ENCODE assay signal across 8 cellular contexts in the genomic region with DNA sequence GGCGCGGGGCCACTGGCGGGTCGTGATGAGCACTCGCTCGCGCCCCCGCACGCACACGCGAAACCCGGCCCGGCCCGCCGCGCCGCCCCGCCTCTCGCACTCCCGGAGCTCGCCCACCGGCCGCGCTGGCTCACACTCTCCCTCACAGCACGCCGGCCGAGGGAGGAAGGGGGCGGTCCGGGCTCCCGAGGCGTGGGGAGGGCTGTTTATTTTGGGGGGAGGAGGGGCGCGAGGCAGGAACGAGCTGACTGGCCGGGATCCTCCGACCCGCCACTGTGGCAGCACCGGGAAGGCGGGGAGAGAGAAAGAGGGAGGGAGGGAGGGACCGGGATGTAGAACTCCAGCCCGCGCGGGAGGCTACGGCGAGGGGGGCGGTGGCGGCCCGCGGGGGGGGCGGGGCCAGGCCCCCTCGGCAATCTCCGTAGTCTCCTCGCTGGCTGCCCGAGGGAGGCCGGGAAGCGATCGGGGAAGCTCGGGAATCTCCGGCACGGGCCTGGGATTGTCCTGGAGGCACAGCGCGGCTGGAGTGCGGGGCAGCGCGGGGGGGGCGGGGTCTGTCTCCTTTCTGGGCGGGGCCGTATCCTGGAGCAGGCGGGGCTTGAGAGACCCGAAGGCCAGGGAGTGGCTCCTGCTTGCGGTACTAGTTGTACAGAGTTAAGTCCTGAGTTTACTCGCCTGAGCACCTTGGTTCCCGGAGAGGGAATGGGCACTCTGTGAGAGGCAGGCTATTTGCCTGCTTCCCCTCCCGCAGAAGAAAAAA.
DNase-seq lines count a peak whose midpoint lies in the region; ATAC-seq lines count a peak whose summit lies in the region.

A gene with protein sequence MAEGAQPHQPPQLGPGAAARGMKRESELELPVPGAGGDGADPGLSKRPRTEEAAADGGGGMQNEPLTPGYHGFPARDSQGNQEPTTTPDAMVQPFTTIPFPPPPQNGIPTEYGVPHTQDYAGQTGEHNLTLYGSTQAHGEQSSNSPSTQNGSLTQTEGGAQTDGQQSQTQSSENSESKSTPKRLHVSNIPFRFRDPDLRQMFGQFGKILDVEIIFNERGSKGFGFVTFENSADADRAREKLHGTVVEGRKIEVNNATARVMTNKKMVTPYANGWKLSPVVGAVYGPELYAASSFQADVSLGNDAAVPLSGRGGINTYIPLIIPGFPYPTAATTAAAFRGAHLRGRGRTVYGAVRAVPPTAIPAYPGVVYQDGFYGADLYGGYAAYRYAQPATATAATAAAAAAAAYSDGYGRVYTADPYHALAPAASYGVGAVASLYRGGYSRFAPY (minus strand): TSS at position 179 of the 760 bp plus-strand sequence. CDS start 399 bp downstream, outside the sequence.

- H3K9me3 ChIP-seq in endocrine pancreas (ENCODE audit: control insufficient read depth, low read length) = no peaks in the 10 kb centered on the region

- H3K4me3 Mint-ChIP-seq in memory B cell = peak within 1 kb of the TSS; percentile 72

- H3K27me3 ChIP-seq in endocrine pancreas (ENCODE audit: control insufficient read depth, insufficient read depth, low read length) = no peaks in the 10 kb centered on the region

- peaks cover 9% of the 10 kb centered on the region for H3K4me1 ChIP-seq in endocrine pancreas (ENCODE audit: control insufficient read depth, insufficient read depth, low read length)

- peak within 1 kb of the TSS; percentile 93 for H3K9ac ChIP-seq in endocrine pancreas (ENCODE audit: control insufficient read depth, insufficient read depth, low read length)

- no peaks in the 10 kb centered on the region for H3K36me3 Mint-ChIP-seq in memory B cell

- DNase-seq in D341Med (ENCODE audit: low spot score) = peak; percentile 99
- DNase-seq in HUDEP-2 (lab: John Stamatoyannopoulos, UW; ENCODE audit: unreplicated experiment in 76 of 76) = peak in 75 of 76 experiments; percentile 17 to 90 (median 74)
- peak; percentile 71 for DNase-seq in NOMO-1 treated with dmso at 0.1 percent for 144 hours (lab: John Stamatoyannopoulos, UW; ENCODE audit: unreplicated experiment)
- peak; percentile 87 for DNase-seq in activated CD8-positive, alpha-beta memory T cell treated with anti-CD3 and anti-CD28 coated beads, Interleukin-2, amount 50 U/mL, for 48 hours
- peak in 1 of 2 donors; percentile 33 for DNase-seq in memory B cell (ENCODE audit: low spot score in 2 of 2)
- DNase-seq in stimulated activated CD4-positive, alpha-beta T cell treated with anti-CD3 and anti-CD28 coated beads, TNF-alpha, amount 100 ng/mL, for 24 hours (ENCODE audit: low read depth in 3 of 3) = peak; percentile 52 to 84 (median 62)

- peaks cover 12% of the 10 kb centered on the region for H3K4me1 Mint-ChIP-seq in memory B cell

- peak; percentile 65 for ATAC-seq in memory B cell (ENCODE audit: low read depth)
- no peak for ATAC-seq in HG02884 (IDR thresholded peaks at IDR 0.05; ENCODE audit: unreplicated experiment)

- no peak within 1 kb of the TSS for H3K27ac Mint-ChIP-seq in memory B cell

- no peaks in the 10 kb centered on the region for H3K36me3 ChIP-seq in endocrine pancreas (ENCODE audit: control insufficient read depth, insufficient read depth, low read length)

- H3K27me3 Mint-ChIP-seq in memory B cell = peaks cover 28% of the 10 kb centered on the region

- no peaks in the 10 kb centered on the region for H3K9me3 Mint-ChIP-seq in memory B cell

- H3K4me3 ChIP-seq in endocrine pancreas (ENCODE audit: control insufficient read depth, insufficient read depth, low read length) = peak within 1 kb of the TSS; percentile 82
